1 cellular context compared by ENCODE assay signal in genomic region chr2:69581774-69582581, GRCh38.
TF ChIP-seq lines count a peak whose summit lies in the region.

No MANE protein-coding gene starts in this region.

TF ChIP-seq in H1, 55 proteins besides CTCF, POLR2A, EP300 and RAD21 (continued from another document):
- TF ChIP-seq ATF2 (IDR thresholded peaks at IDR 0.05; ENCODE audit: low read length) (0 out of 2 replicates have a peak, but pooled peaks have one; percentile 54), CEBPB (IDR thresholded peaks at IDR 0.05; ENCODE audit: low read depth, low read length) (peak; percentile 99), SIX5 (IDR thresholded peaks at IDR 0.05; ENCODE audit: low read depth, low read length) (no peak), MAX (IDR thresholded peaks at IDR 0.05) (no peak), TAF1 (IDR thresholded peaks at IDR 0.05; ENCODE audit: low read depth, low read length) (no peak), E2F6 (IDR thresholded peaks at IDR 0.05) (no peak), RBBP5 (IDR thresholded peaks at IDR 0.05; ENCODE audit: borderline replicate concordance, low read depth, low read length) (no peak), TEAD4 (IDR thresholded peaks at IDR 0.05; ENCODE audit: low read depth, low read length) (peak; percentile 83), BCL11A (IDR thresholded peaks at IDR 0.05; ENCODE audit: low read depth in 2 of 2, low read length in 2 of 2) (no peak), SUZ12 (IDR thresholded peaks at IDR 0.05; ENCODE audit: low read length) (no peak), SP1 (IDR thresholded peaks at IDR 0.05; ENCODE audit: low read depth, low read length) (no peak), BRCA1 (IDR thresholded peaks at IDR 0.05; ENCODE audit: low read depth, low read length) (no peak), NRF1 (IDR thresholded peaks at IDR 0.05; ENCODE audit: low read depth, low read length) (no peak), SP4 (IDR thresholded peaks at IDR 0.05; ENCODE audit: low read length) (no peak), BACH1 (IDR thresholded peaks at IDR 0.05; ENCODE audit: low read length) (no peak), RNF2 (IDR thresholded peaks at IDR 0.05; ENCODE audit: borderline replicate concordance, low read depth, low read length, missing control alignments, poor library complexity, severe bottlenecking) (no peak), GTF2F1 (IDR thresholded peaks at IDR 0.05; ENCODE audit: borderline replicate concordance, low read depth, low read length) (no peak), SIRT6 (IDR thresholded peaks at IDR 0.05; ENCODE audit: low read length) (no peak), CTBP2 (IDR thresholded peaks at IDR 0.05; ENCODE audit: borderline replicate concordance, insufficient read depth, insufficient read length, low read length) (no peak), ATF3 (IDR thresholded peaks at IDR 0.05; ENCODE audit: insufficient read depth, low read depth, low read length) (peak; percentile 73), USF2 (IDR thresholded peaks at IDR 0.05; ENCODE audit: low read length) (no peak), POU5F1 (IDR thresholded peaks at IDR 0.05; ENCODE audit: low read depth, low read length) (no peak), NANOG (IDR thresholded peaks at IDR 0.05; ENCODE audit: insufficient read depth, low read depth, low read length, poor library complexity, severe bottlenecking) (no peak), KDM5A (IDR thresholded peaks at IDR 0.05; ENCODE audit: low read length) (no peak), TCF12 (IDR thresholded peaks at IDR 0.05; ENCODE audit: low read depth, low read length) (no peak), PHF8 (conservative IDR thresholded peaks at IDR 0.05; ENCODE audit: low read depth, low read length) (no peak), MAFK (IDR thresholded peaks at IDR 0.05; ENCODE audit: low read depth, low read length) (no peak), CHD1 (IDR thresholded peaks at IDR 0.05; ENCODE audit: low read depth, low read length) (no peak), CBX8 (IDR thresholded peaks at IDR 0.05; ENCODE audit: borderline replicate concordance, low read depth, low read length) (no peak), HDAC2 (IDR thresholded peaks at IDR 0.05; ENCODE audit: borderline replicate concordance in 1 of 2, low read depth in 2 of 2, low read length in 2 of 2) (no peak), JUND (IDR thresholded peaks at IDR 0.05; ENCODE audit: low read length) (peak; percentile 68), JUN (IDR thresholded peaks at IDR 0.05; ENCODE audit: low read depth, low read length) (no peak), TBP (IDR thresholded peaks at IDR 0.05; ENCODE audit: low read depth, low read length) (no peak), ZNF274 (IDR thresholded peaks at IDR 0.05; ENCODE audit: borderline replicate concordance, extremely low read depth, low read length) (no peak), SRF (IDR thresholded peaks at IDR 0.05; ENCODE audit: low read depth, low read length) (no peak), CBX5 (IDR thresholded peaks at IDR 0.05; ENCODE audit: low read depth, low read length) (no peak), GABPA (IDR thresholded peaks at IDR 0.05; ENCODE audit: borderline replicate concordance, insufficient read depth, low read length) (no peak), EGR1 (IDR thresholded peaks at IDR 0.05; ENCODE audit: borderline replicate concordance, low read depth, low read length) (no peak), KDM4A (IDR thresholded peaks at IDR 0.05; ENCODE audit: low read depth, low read length, severe bottlenecking) (no peak)
